In the genomic region with DNA sequence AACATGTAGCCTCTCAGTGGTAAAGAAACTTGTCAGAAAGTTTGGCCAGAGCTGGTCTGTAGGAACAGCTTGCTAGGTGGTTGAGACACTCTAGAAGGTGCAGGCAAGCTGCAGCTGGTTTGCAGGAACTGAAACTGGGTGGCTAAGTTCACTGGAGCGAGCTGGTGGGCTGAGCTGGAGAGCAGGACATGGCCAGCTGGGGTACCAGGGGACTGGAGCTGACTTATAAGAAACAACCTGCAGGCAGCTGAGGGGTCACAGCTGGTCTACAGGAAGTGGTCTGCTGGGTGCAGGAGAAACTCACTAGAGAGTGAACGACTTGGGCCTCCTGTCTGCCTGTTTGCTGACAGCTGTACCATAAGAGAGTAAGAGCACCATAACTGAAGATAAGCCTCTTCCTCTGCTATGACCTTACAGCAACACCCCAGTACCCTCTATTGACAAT, we compare ENCODE assay signal across 9 cellular contexts.
DNase-seq lines count a peak whose midpoint lies in the region; ATAC-seq and TF ChIP-seq lines count a peak whose summit lies in the region.
"Had no signal": no experiment of that assay in that cellular context is flagged by ENCODE, and none has a peak within 500 bp of the region (broad histone marks: within the 10 kb centered on the region; RNA-seq: fewer than 3 reads in every experiment).

No MANE protein-coding gene starts in this region.

- no peaks in the 10 kb centered on the region for H3K27me3 ChIP-seq in naive thymus-derived CD4-positive, alpha-beta T cell (ENCODE audit: control insufficient read depth in 2 of 2, insufficient read depth in 2 of 2, low read length in 2 of 2)
- H3K27me3 ChIP-seq in prostate gland (replicated peaks; ENCODE audit: insufficient read depth): no peaks in the 10 kb centered on the region

- H3K4me1 Mint-ChIP-seq in naive thymus-derived CD4-positive, alpha-beta T cell: no peaks in the 10 kb centered on the region
- no peaks in the 10 kb centered on the region for H3K4me1 Mint-ChIP-seq in activated T-cell treated with anti-CD3 and anti-CD28 coated beads, Interleukin-2, amount 50 U/mL, for 4 hours (ENCODE audit: low read depth)

- no peak for DNase-seq in naive thymus-derived CD4-positive, alpha-beta T cell
- DNase-seq in NCI-H2227 (lab: John Stamatoyannopoulos, UW; ENCODE audit: unreplicated experiment) (no peak), LoVo (ENCODE audit: low spot score) (no peak), prostate gland (ENCODE audit: low spot score) (no peak)
- no peak for DNase-seq in activated T-cell treated with anti-CD3 and anti-CD28 coated beads, Interleukin-2, amount 50 U/mL, for 4 hours
- DNase-seq: NCI-H1436 had no signal

- CTCF ChIA-PET in naive thymus-derived CD4-positive, alpha-beta T cell (lab: Charles Lee): no interaction called here

- no peak overlapping the region for H3K27ac ChIP-seq in naive thymus-derived CD4-positive, alpha-beta T cell (ENCODE audit: low read depth, low read length)
- H3K27ac ChIP-seq in prostate gland: no peak overlapping the region

- WGBS in prostate gland: 79% methylated on average over 2 of the region's 2 CpGs

- H3K9me3 Mint-ChIP-seq in naive thymus-derived CD4-positive, alpha-beta T cell: peaks cover 0 to 4% (median 0%) of the 10 kb centered on the region in 11 donors
- no peaks in the 10 kb centered on the region for H3K9me3 Mint-ChIP-seq in activated T-cell treated with anti-CD3 and anti-CD28 coated beads, Interleukin-2, amount 50 U/mL, for 4 hours

- H3K36me3 ChIP-seq in naive thymus-derived CD4-positive, alpha-beta T cell (ENCODE audit: control insufficient read depth in 2 of 3, insufficient read depth in 3 of 3, low read length in 3 of 3): no peaks in the 10 kb centered on the region
- H3K36me3 ChIP-seq in prostate gland: no peaks in the 10 kb centered on the region

- no peak for TF ChIP-seq POLR2A in prostate gland (IDR thresholded peaks at IDR 0.05)

- no peak for TF ChIP-seq CTCF in prostate gland (IDR thresholded peaks at IDR 0.05)

- no peak overlapping the region for H3K4me3 Mint-ChIP-seq in naive thymus-derived CD4-positive, alpha-beta T cell
- no peak overlapping the region for H3K4me3 Mint-ChIP-seq in activated T-cell treated with anti-CD3 and anti-CD28 coated beads, Interleukin-2, amount 50 U/mL, for 4 hours

- no peaks in the 10 kb centered on the region for H3K36me3 Mint-ChIP-seq in naive thymus-derived CD4-positive, alpha-beta T cell
- no peaks in the 10 kb centered on the region for H3K36me3 Mint-ChIP-seq in activated T-cell treated with anti-CD3 and anti-CD28 coated beads, Interleukin-2, amount 50 U/mL, for 4 hours (ENCODE audit: insufficient read depth)

- ATAC-seq in GM18909 (IDR thresholded peaks at IDR 0.05; ENCODE audit: poor library complexity, unreplicated experiment): peak; percentile 98
- ATAC-seq in HG02623 (IDR thresholded peaks at IDR 0.05; ENCODE audit: unreplicated experiment): peak; percentile 96
- peak; percentile 98 for ATAC-seq in HG03575 (IDR thresholded peaks at IDR 0.05; ENCODE audit: extremely low read depth, insufficient number of reproducible peaks, low FRiP score, unreplicated experiment)
- peak; percentile 44 for ATAC-seq in naive thymus-derived CD4-positive, alpha-beta T cell
- no peak for ATAC-seq in activated T-cell treated with anti-CD3 and anti-CD28 coated beads, Interleukin-2, amount 50 U/mL, for 4 hours

- H3K27ac Mint-ChIP-seq in naive thymus-derived CD4-positive, alpha-beta T cell: no peak overlapping the region

- POLR2A ChIA-PET in naive thymus-derived CD4-positive, alpha-beta T cell (lab: Charles Lee): no interaction called here

- no peak overlapping the region for H3K4me3 ChIP-seq in naive thymus-derived CD4-positive, alpha-beta T cell (ENCODE audit: low read length)
- no peak overlapping the region for H3K4me3 ChIP-seq in prostate gland

- no peaks in the 10 kb centered on the region for H3K4me1 ChIP-seq in naive thymus-derived CD4-positive, alpha-beta T cell (ENCODE audit: control insufficient read depth in 2 of 2, insufficient read depth in 2 of 2, low read length in 2 of 2)
- no peaks in the 10 kb centered on the region for H3K4me1 ChIP-seq in prostate gland (replicated peaks)

- no peaks in the 10 kb centered on the region for H3K9me3 ChIP-seq in naive thymus-derived CD4-positive, alpha-beta T cell (ENCODE audit: control insufficient read depth in 2 of 3, low read length in 3 of 3)
- H3K9me3 ChIP-seq in prostate gland: no peaks in the 10 kb centered on the region

- peaks cover 0 to 50% (median 27%) of the 10 kb centered on the region in 5 donors for H3K27me3 Mint-ChIP-seq in naive thymus-derived CD4-positive, alpha-beta T cell
- H3K27me3 Mint-ChIP-seq in activated T-cell treated with anti-CD3 and anti-CD28 coated beads, Interleukin-2, amount 50 U/mL, for 4 hours (ENCODE audit: low read depth): peaks cover 13% of the 10 kb centered on the region

- intact Hi-C loops in naive thymus-derived CD4-positive, alpha-beta T cell (cut with micrococcal nuclease): no loop called here
- intact Hi-C loops in prostate gland (cut with DNase I): no loop called here

Comparison
In these comparisons a context has a peak if more than half of its experiments do, and no peak if none do; other contexts are left out.
1. ATAC-seq: peak in GM18909 (single experiment), HG02623 (single experiment), HG03575 (single experiment) and naive thymus-derived CD4-positive, alpha-beta T cell (single experiment); none in activated T-cell treated with anti-CD3 and anti-CD28 coated beads, Interleukin-2, amount 50 U/mL, for 4 hours (0 of 2).